15 cellular contexts compared by ENCODE assay signal in the genomic region with DNA sequence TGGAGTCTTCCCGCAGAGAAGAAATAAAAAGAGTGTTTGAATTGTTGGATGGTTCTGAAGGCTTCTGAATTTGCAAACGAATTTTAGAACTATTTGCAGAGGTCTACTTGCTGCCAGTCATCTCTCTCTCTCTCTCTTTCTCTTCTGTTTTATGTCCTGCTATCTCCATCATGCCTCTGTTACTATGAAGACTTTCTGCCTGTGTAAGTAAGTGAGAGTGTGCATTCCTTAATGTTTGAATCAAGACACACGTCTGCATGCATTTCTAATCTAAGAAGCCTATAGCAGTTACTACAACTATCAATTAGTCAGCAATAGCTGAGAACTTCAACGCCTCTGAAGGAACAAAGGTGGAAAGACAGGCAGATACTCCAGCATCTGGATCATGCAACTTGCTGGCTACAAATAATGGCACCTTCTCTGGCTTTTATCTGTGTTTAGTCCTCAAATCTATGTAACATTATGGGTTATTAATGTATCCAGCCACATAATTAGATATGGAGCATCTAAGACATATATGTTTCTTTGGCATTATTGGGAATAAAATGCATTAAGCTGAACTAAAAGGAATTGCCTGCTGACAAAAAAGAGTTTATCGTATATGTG.
"Had no signal": no experiment of that assay in that cellular context is flagged by ENCODE, and none has a peak within 500 bp of the region (broad histone marks: within the 10 kb centered on the region; RNA-seq: fewer than 3 reads in every experiment).

No MANE protein-coding gene starts in this region.

- H3K27ac ChIP-seq: adrenal gland, SJCRH30, upper lobe of left lung had no signal

- H3K36me3 ChIP-seq: adrenal gland, heart left ventricle, SJCRH30, upper lobe of left lung had no signal

- ATAC-seq: activated CD4-positive, alpha-beta T cell treated with anti-CD3 and anti-CD28 coated beads for 36 hours; heart left ventricle; left colon; stimulated activated effector memory CD8-positive, alpha-beta T cell treated with anti-CD3 and anti-CD28 coated beads, Interleukin-12 subunit alpha, Interleukin-12 subunit beta, amount 100 ng/mL, for 72 hours; T-helper 17 cell had no signal

- DNase-seq: activated CD4-positive, alpha-beta memory T cell treated with anti-CD3 and anti-CD28 coated beads, Interleukin-2, amount 10 ng/mL, durations not matched to agents 7 days and 5 days; activated CD4-positive, alpha-beta T cell treated with anti-CD3 and anti-CD28 coated beads for 36 hours; activated naive CD4-positive, alpha-beta T cell treated with anti-CD3 and anti-CD28 coated beads, Interleukin-2, amount 10 ng/mL, durations not matched to agents 7 days and 5 days; activated T-cell treated with anti-CD3 and anti-CD28 coated beads, Interleukin-2, amount 50 U/mL, for 24 hours; adrenal gland; effector memory CD4-positive, alpha-beta T cell; foreskin melanocyte; heart left ventricle; left colon; SJCRH30; stimulated activated CD4-positive, alpha-beta T cell treated with anti-CD3 and anti-CD28 coated beads, Interleukin-12 subunit alpha, Interleukin-12 subunit beta, amount 100 ng/mL, for 4 hours; T-helper 17 cell; upper lobe of left lung had no signal

- H3K4me3 Mint-ChIP-seq: activated CD4-positive, alpha-beta memory T cell treated with anti-CD3 and anti-CD28 coated beads, Interleukin-2, amount 10 ng/mL, durations not matched to agents 7 days and 5 days; activated CD4-positive, alpha-beta T cell treated with anti-CD3 and anti-CD28 coated beads for 36 hours; activated naive CD4-positive, alpha-beta T cell treated with anti-CD3 and anti-CD28 coated beads, Interleukin-2, amount 10 ng/mL, durations not matched to agents 7 days and 5 days; activated T-cell treated with anti-CD3 and anti-CD28 coated beads, Interleukin-2, amount 50 U/mL, for 24 hours; central memory CD8-positive, alpha-beta T cell; stimulated activated effector memory CD8-positive, alpha-beta T cell treated with anti-CD3 and anti-CD28 coated beads, Interleukin-12 subunit alpha, Interleukin-12 subunit beta, amount 100 ng/mL, for 72 hours; T-helper 17 cell had no signal

- H3K4me3 ChIP-seq: adrenal gland, SJCRH30, upper lobe of left lung had no signal

- H3K9me3 ChIP-seq: adrenal gland, heart left ventricle, SJCRH30, upper lobe of left lung had no signal

- H3K27me3 ChIP-seq: adrenal gland, heart left ventricle, SJCRH30, upper lobe of left lung had no signal

- H3K4me1 ChIP-seq: adrenal gland, upper lobe of left lung had no signal

- H3K27ac Mint-ChIP-seq: activated CD4-positive, alpha-beta memory T cell treated with anti-CD3 and anti-CD28 coated beads, Interleukin-2, amount 10 ng/mL, durations not matched to agents 7 days and 5 days; activated CD4-positive, alpha-beta T cell treated with anti-CD3 and anti-CD28 coated beads for 36 hours; activated naive CD4-positive, alpha-beta T cell treated with anti-CD3 and anti-CD28 coated beads, Interleukin-2, amount 10 ng/mL, durations not matched to agents 7 days and 5 days; activated T-cell treated with anti-CD3 and anti-CD28 coated beads, Interleukin-2, amount 50 U/mL, for 24 hours; stimulated activated effector memory CD8-positive, alpha-beta T cell treated with anti-CD3 and anti-CD28 coated beads, Interleukin-12 subunit alpha, Interleukin-12 subunit beta, amount 100 ng/mL, for 72 hours; T-helper 17 cell had no signal

- H3K36me3 Mint-ChIP-seq: activated naive CD4-positive, alpha-beta T cell treated with anti-CD3 and anti-CD28 coated beads, Interleukin-2, amount 10 ng/mL, durations not matched to agents 7 days and 5 days; stimulated activated effector memory CD8-positive, alpha-beta T cell treated with anti-CD3 and anti-CD28 coated beads, Interleukin-12 subunit alpha, Interleukin-12 subunit beta, amount 100 ng/mL, for 72 hours had no signal

- H3K27me3 Mint-ChIP-seq: activated CD4-positive, alpha-beta memory T cell treated with anti-CD3 and anti-CD28 coated beads, Interleukin-2, amount 10 ng/mL, durations not matched to agents 7 days and 5 days; activated naive CD4-positive, alpha-beta T cell treated with anti-CD3 and anti-CD28 coated beads, Interleukin-2, amount 10 ng/mL, durations not matched to agents 7 days and 5 days; activated T-cell treated with anti-CD3 and anti-CD28 coated beads, Interleukin-2, amount 50 U/mL, for 24 hours had no signal

- H3K4me1 Mint-ChIP-seq: activated CD4-positive, alpha-beta memory T cell treated with anti-CD3 and anti-CD28 coated beads, Interleukin-2, amount 10 ng/mL, durations not matched to agents 7 days and 5 days; activated CD4-positive, alpha-beta T cell treated with anti-CD3 and anti-CD28 coated beads for 36 hours; activated naive CD4-positive, alpha-beta T cell treated with anti-CD3 and anti-CD28 coated beads, Interleukin-2, amount 10 ng/mL, durations not matched to agents 7 days and 5 days; central memory CD8-positive, alpha-beta T cell; stimulated activated effector memory CD8-positive, alpha-beta T cell treated with anti-CD3 and anti-CD28 coated beads, Interleukin-12 subunit alpha, Interleukin-12 subunit beta, amount 100 ng/mL, for 72 hours; T-helper 17 cell had no signal

- H3K9me3 Mint-ChIP-seq: activated CD4-positive, alpha-beta memory T cell treated with anti-CD3 and anti-CD28 coated beads, Interleukin-2, amount 10 ng/mL, durations not matched to agents 7 days and 5 days; activated naive CD4-positive, alpha-beta T cell treated with anti-CD3 and anti-CD28 coated beads, Interleukin-2, amount 10 ng/mL, durations not matched to agents 7 days and 5 days; activated T-cell treated with anti-CD3 and anti-CD28 coated beads, Interleukin-2, amount 50 U/mL, for 24 hours; central memory CD8-positive, alpha-beta T cell; stimulated activated effector memory CD8-positive, alpha-beta T cell treated with anti-CD3 and anti-CD28 coated beads, Interleukin-12 subunit alpha, Interleukin-12 subunit beta, amount 100 ng/mL, for 72 hours had no signal
